ENCODE assay signal across 33 cellular contexts in genomic region chr6:16626650-16627049, GRCh38.
"Had no signal": no experiment of that assay in that cellular context is flagged by ENCODE, and none has a peak within 500 bp of the region (broad histone marks: within the 10 kb centered on the region; RNA-seq: fewer than 3 reads in every experiment).

No MANE protein-coding gene starts in this region.

- H3K9me3 ChIP-seq: ascending aorta, breast epithelium had no signal

- H3K4me1 ChIP-seq: breast epithelium had no signal

- H3K9me3 Mint-ChIP-seq: effector memory CD8-positive, alpha-beta T cell had no signal

- H3K27me3 ChIP-seq: ascending aorta, breast epithelium, cardiac muscle cell had no signal

- ATAC-seq: activated CD4-positive, CD25-positive, alpha-beta regulatory T cell treated with anti-CD3 and anti-CD28 coated beads, Interleukin-2, amount 50 U/mL, for 24 hours; activated CD8-positive, alpha-beta T cell treated with anti-CD3 and anti-CD28 coated beads for 36 hours; activated naive CD4-positive, alpha-beta T cell treated with anti-CD3 and anti-CD28 coated beads, Interleukin-2, amount 50 U/mL, for 72 hours; activated T-cell treated with anti-CD3 and anti-CD28 coated beads, Interleukin-2, amount 50 U/mL, for 72 hours; effector memory CD8-positive, alpha-beta T cell; T-cell had no signal

- H3K27ac Mint-ChIP-seq: activated B cell treated with CpG ODN at 0.5 μM for 24 hours; activated CD8-positive, alpha-beta T cell treated with anti-CD3 and anti-CD28 coated beads for 36 hours; activated naive CD4-positive, alpha-beta T cell treated with anti-CD3 and anti-CD28 coated beads, Interleukin-2, amount 10 ng/mL, durations not matched to agents 7 days and 5 days; activated naive CD4-positive, alpha-beta T cell treated with anti-CD3 and anti-CD28 coated beads, Interleukin-2, amount 50 U/mL, for 72 hours; activated naive CD8-positive, alpha-beta T cell treated with anti-CD3 and anti-CD28 coated beads, Interleukin-2, amount 10 ng/mL, durations not matched to agents 7 days and 5 days; activated T-cell treated with anti-CD3 and anti-CD28 coated beads, Interleukin-2, amount 50 U/mL, for 72 hours; brain; T-cell; T-helper 1 cell treated with Interleukin-12 subunit alpha and Interleukin-12 subunit beta and Interleukin-4 antibody, amounts not matched to agents 30 μg/mL and 1 μg/mL, for 36 hours; T-helper 2 cell treated with Interferon-gamma antibody and Interleukin-4, amounts not matched to agents 5 μg/mL and 100 μg/mL, for 36 hours had no signal

- H3K27ac ChIP-seq: ascending aorta, breast epithelium, cardiac muscle cell, epithelial cell of prostate, WERI-Rb-1 had no signal

- H3K27me3 Mint-ChIP-seq: activated B cell treated with CpG ODN at 0.5 μM for 24 hours; activated CD8-positive, alpha-beta T cell treated with anti-CD3 and anti-CD28 coated beads for 36 hours; activated naive CD4-positive, alpha-beta T cell treated with anti-CD3 and anti-CD28 coated beads, Interleukin-2, amount 10 ng/mL, durations not matched to agents 7 days and 5 days; activated naive CD8-positive, alpha-beta T cell treated with anti-CD3 and anti-CD28 coated beads, Interleukin-2, amount 10 ng/mL, durations not matched to agents 7 days and 5 days; brain; effector memory CD8-positive, alpha-beta T cell; T-cell had no signal

- H3K4me3 Mint-ChIP-seq: activated B cell treated with CpG ODN at 0.5 μM for 24 hours; activated CD8-positive, alpha-beta T cell treated with anti-CD3 and anti-CD28 coated beads for 36 hours; activated naive CD4-positive, alpha-beta T cell treated with anti-CD3 and anti-CD28 coated beads, Interleukin-2, amount 10 ng/mL, durations not matched to agents 7 days and 5 days; activated naive CD8-positive, alpha-beta T cell treated with anti-CD3 and anti-CD28 coated beads, Interleukin-2, amount 10 ng/mL, durations not matched to agents 7 days and 5 days; activated T-cell treated with anti-CD3 and anti-CD28 coated beads, Interleukin-2, amount 50 U/mL, for 72 hours; brain; effector memory CD8-positive, alpha-beta T cell; T-cell; T-helper 1 cell treated with Interleukin-12 subunit alpha and Interleukin-12 subunit beta and Interleukin-4 antibody, amounts not matched to agents 30 μg/mL and 1 μg/mL, for 36 hours; T-helper 2 cell treated with Interferon-gamma antibody and Interleukin-4, amounts not matched to agents 5 μg/mL and 100 μg/mL, for 36 hours had no signal

- H3K4me3 ChIP-seq: ascending aorta, breast epithelium, cardiac muscle cell had no signal

- H3K36me3 ChIP-seq: ascending aorta, breast epithelium, cardiac muscle cell, WERI-Rb-1 had no signal

- FAIRE-seq: colon, frontal cortex had no signal

- DNase-seq: activated B cell treated with CpG ODN at 0.5 μM for 24 hours; activated CD4-positive, alpha-beta T cell treated with anti-CD3 and anti-CD28 coated beads for 48 hours; activated CD4-positive, alpha-beta T cell treated with anti-CD3 and anti-CD28 coated beads, Interleukin-2, amount 50 U/mL, for 1 hour; activated CD4-positive, alpha-beta T cell treated with anti-CD3 and anti-CD28 coated beads, Interleukin-2, amount 50 U/mL, for 48 hours; activated CD8-positive, alpha-beta memory T cell treated with anti-CD3 and anti-CD28 coated beads for 24 hours; activated CD8-positive, alpha-beta T cell treated with anti-CD3 and anti-CD28 coated beads for 36 hours; activated gamma-delta T cell; activated naive CD4-positive, alpha-beta T cell; activated naive CD4-positive, alpha-beta T cell treated with anti-CD3 and anti-CD28 coated beads, Interleukin-2, amount 10 ng/mL, durations not matched to agents 7 days and 5 days; activated naive CD8-positive, alpha-beta T cell treated with anti-CD3 and anti-CD28 coated beads, Interleukin-2, amount 10 ng/mL, durations not matched to agents 7 days and 5 days; activated T-cell treated with anti-CD3 and anti-CD28 coated beads, Interleukin-2, amount 50 U/mL, for 1 hour; activated T-cell treated with anti-CD3 and anti-CD28 coated beads, Interleukin-2, amount 50 U/mL, for 72 hours; central memory CD4-positive, alpha-beta T cell; cortex of kidney; dermis blood vessel endothelial cell; effector CD4-positive, alpha-beta T cell; effector memory CD8-positive, alpha-beta T cell; foreskin fibroblast; head of caudate nucleus; T-cell; T1000; WERI-Rb-1 had no signal
